In genomic region chr22:24591286-24591830, GRCh38 we compare ENCODE assay signal across 1 cellular context.
TF ChIP-seq lines count a peak whose summit lies in the region.

No MANE protein-coding gene starts in this region.

TF ChIP-seq in IMR-90, 13 proteins besides CTCF, POLR2A, EP300 and RAD21:
- no peak for TF ChIP-seq MXI1 (IDR thresholded peaks at IDR 0.05; ENCODE audit: borderline replicate concordance, low read depth, low read length)
- TF ChIP-seq SMC3 (IDR thresholded peaks at IDR 0.05; ENCODE audit: low read depth, low read length): no peak
- no peak for TF ChIP-seq MAFK (IDR thresholded peaks at IDR 0.05; ENCODE audit: low read depth, low read length)
- no peak for TF ChIP-seq CHD1 (IDR thresholded peaks at IDR 0.05; ENCODE audit: low read depth, low read length)
- TF ChIP-seq NFE2L2 (IDR thresholded peaks at IDR 0.05; ENCODE audit: low read depth, low read length): no peak
- TF ChIP-seq MAZ (IDR thresholded peaks at IDR 0.05; ENCODE audit: borderline replicate concordance, low read depth, low read length): no peak
- TF ChIP-seq USF2 (IDR thresholded peaks at IDR 0.05; ENCODE audit: low read depth, low read length): no peak
- TF ChIP-seq ELK1 (IDR thresholded peaks at IDR 0.05; ENCODE audit: borderline replicate concordance, low read depth, low read length): no peak
